ENCODE assay signal across 13 cellular contexts in the genomic region with DNA sequence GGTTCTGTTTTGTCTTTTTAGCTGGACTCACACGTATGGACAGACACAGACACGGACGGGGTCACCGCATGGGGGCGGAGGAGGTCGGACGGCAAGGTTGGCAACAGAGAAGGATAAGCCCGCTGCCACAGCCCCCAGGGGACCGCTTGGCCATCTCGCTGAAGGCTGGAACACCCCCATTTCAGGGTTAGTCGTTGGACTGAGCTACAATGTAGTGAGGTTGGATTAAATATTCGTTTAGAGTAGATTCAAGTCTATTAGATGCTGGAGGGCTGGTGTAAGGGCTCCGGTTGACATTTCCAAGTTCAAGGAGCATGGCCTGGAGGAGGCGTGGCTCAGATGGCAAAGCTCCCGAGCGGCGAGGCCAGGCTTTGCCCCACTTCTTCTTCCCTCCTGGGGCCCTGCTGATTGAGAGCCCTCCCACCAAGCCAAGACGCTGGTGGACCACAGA. TPM values are rescaled to one million over a fixed set of nuclear protein-coding genes. Genes with fewer than 3 reads are reported as not detected.
DNase-seq lines count a peak whose midpoint lies in the region; ATAC-seq and TF ChIP-seq lines count a peak whose summit lies in the region.
"Had no signal": no experiment of that assay in that cellular context is flagged by ENCODE, and none has a peak within 500 bp of the region (broad histone marks: within the 10 kb centered on the region; RNA-seq: fewer than 3 reads in every experiment).

No MANE protein-coding gene starts in this region.

- H3K9me3 ChIP-seq in cardiac muscle cell (ENCODE audit: low read depth), result no peaks in the 10 kb centered on the region

- no peaks in the 10 kb centered on the region for H3K36me3 Mint-ChIP-seq in progenitor cell of endocrine pancreas (ENCODE audit: insufficient read depth)

- H3K27me3 Mint-ChIP-seq in progenitor cell of endocrine pancreas, result peaks cover 12% of the 10 kb centered on the region

- H3K27ac Mint-ChIP-seq in progenitor cell of endocrine pancreas, result peak overlapping the region; percentile 84

- H3K27me3 ChIP-seq in cardiac muscle cell, result no peaks in the 10 kb centered on the region

- H3K4me3 Mint-ChIP-seq in progenitor cell of endocrine pancreas (ENCODE audit: low read depth), result no peak overlapping the region

- H3K4me3 ChIP-seq in cardiac muscle cell, result no peak overlapping the region
- H3K4me3 ChIP-seq: GM12878, skin epidermis had no signal

- TF ChIP-seq CTCF in cardiac muscle cell (IDR thresholded peaks at IDR 0.05; ENCODE audit: low read depth, low read length), result no peak
- TF ChIP-seq CTCF in progenitor cell of endocrine pancreas (IDR thresholded peaks at IDR 0.05; ENCODE audit: unreplicated experiment), result no peak

- DNase-seq in cardiac muscle cell (ENCODE audit: low read depth in 1 of 2, low spot score in 1 of 2), result no peak
- no peak for DNase-seq in Right ventricle myocardium superior
- DNase-seq in left ventricle myocardium superior, result no peak
- peak; percentile 6 for DNase-seq in progenitor cell of endocrine pancreas (ENCODE audit: low spot score, unreplicated experiment)
- DNase-seq in effector CD4-positive, alpha-beta T cell, result no peak
- no peak for DNase-seq in DMS53 (lab: John Stamatoyannopoulos, UW)
- DNase-seq: NCI-H524, SIG-M5 had no signal

- no peaks in the 10 kb centered on the region for H3K9me3 Mint-ChIP-seq in progenitor cell of endocrine pancreas (ENCODE audit: low read depth)

- H3K36me3 ChIP-seq in cardiac muscle cell, result no peaks in the 10 kb centered on the region

- H3K4me1 ChIP-seq in cardiac muscle cell (ENCODE audit: low read depth), result peaks cover 8% of the 10 kb centered on the region

- peak overlapping the region; percentile 53 for H3K27ac ChIP-seq in cardiac muscle cell
- H3K27ac ChIP-seq: VCaP had no signal

- H3K4me1 Mint-ChIP-seq in progenitor cell of endocrine pancreas (ENCODE audit: low read depth), result peaks cover 7% of the 10 kb centered on the region

- ATAC-seq in Right ventricle myocardium superior (ENCODE audit: poor library complexity) (no peak), left ventricle myocardium superior (peak; percentile 1), GM18873 (IDR thresholded peaks at IDR 0.05; ENCODE audit: low FRiP score, unreplicated experiment) (no peak), GM21717 (IDR thresholded peaks at IDR 0.05; ENCODE audit: unreplicated experiment) (no peak)
- ATAC-seq: GM12878 had no signal

- intact Hi-C loops in Right ventricle myocardium superior (cut with DNase I) (loop anchor here (10.0 kb wide), 1 partner anchor 62 kb away; a partner anchor contains a TSS), left ventricle myocardium superior (cut with micrococcal nuclease) (no loop called here)

RNA-seq across cellular contexts. Expression of a gene that starts 35.2 kb away (rescaled TPM):
- total RNA-seq in cardiac muscle cell (86.6 and 101 TPM in 2 replicates), Right ventricle myocardium superior (146 TPM), left ventricle myocardium superior (139 TPM), progenitor cell of endocrine pancreas (35.9 and 37.1 TPM in 2 replicates)
- polyA plus RNA-seq in cardiac muscle cell, result 125 and 143 TPM in 2 replicates
